25 cellular contexts compared by ENCODE assay signal in genomic region chr13:31895687-31896086, GRCh38.
DNase-seq lines count a peak whose midpoint lies in the region; ATAC-seq and TF ChIP-seq lines count a peak whose summit lies in the region.
"Had no signal": no experiment of that assay in that cellular context is flagged by ENCODE, and none has a peak within 500 bp of the region (broad histone marks: within the 10 kb centered on the region; RNA-seq: fewer than 3 reads in every experiment).

No MANE protein-coding gene starts in this region.

- no peak overlapping the region for H3K27ac ChIP-seq in BLaER1
- no peak overlapping the region for H3K27ac ChIP-seq in CD8-positive, alpha-beta T cell (ENCODE audit: low read depth, low read length)
- H3K27ac ChIP-seq: upper lobe of right lung had no signal

- H3K27ac Mint-ChIP-seq in T-cell (peak overlapping the region; percentile 12 to 41), glutamatergic neuron (ENCODE audit: unreplicated experiment) (peak overlapping the region; percentile 26), osteocyte (ENCODE audit: unreplicated experiment) (peak overlapping the region; percentile 69)
- no peak overlapping the region for H3K27ac Mint-ChIP-seq in CD8-positive, alpha-beta T cell
- H3K27ac Mint-ChIP-seq: activated CD4-positive, alpha-beta memory T cell treated with anti-CD3 and anti-CD28 coated beads, Interleukin-2, amount 10 ng/mL, durations not matched to agents 7 days and 5 days; activated naive CD4-positive, alpha-beta T cell treated with anti-CD3 and anti-CD28 coated beads, Interleukin-2, amount 10 ng/mL, durations not matched to agents 7 days and 5 days; mesothelial cell of epicardium; stimulated activated naive B cell treated with anti-CD40 and anti-IgM and Interleukin-4, amounts not matched to agents 10 μg/mL and 1 μg/mL and 100 μg/mL, for 72 hours; T-helper 2 cell treated with Interferon-gamma antibody and Interleukin-4, amounts not matched to agents 5 μg/mL and 100 μg/mL, for 36 hours had no signal

- peaks cover under 1 to 5% of the 10 kb centered on the region in 2 donors for H3K27me3 Mint-ChIP-seq in T-cell
- H3K27me3 Mint-ChIP-seq in glutamatergic neuron (ENCODE audit: unreplicated experiment): peaks cover 2% of the 10 kb centered on the region
- peaks cover 5% of the 10 kb centered on the region for H3K27me3 Mint-ChIP-seq in osteocyte (ENCODE audit: unreplicated experiment)
- peaks cover 5% of the 10 kb centered on the region for H3K27me3 Mint-ChIP-seq in CD8-positive, alpha-beta T cell (ENCODE audit: low read depth)
- H3K27me3 Mint-ChIP-seq: stimulated activated naive B cell treated with anti-CD40 and anti-IgM and Interleukin-4, amounts not matched to agents 10 μg/mL and 1 μg/mL and 100 μg/mL, for 72 hours had no signal

- intact Hi-C loops in CD8-positive, alpha-beta T cell (cut with DNase I, micrococcal nuclease): no loop called here
- intact Hi-C loops in mucosa of descending colon (cut with DNase I, micrococcal nuclease): no loop called here

- peak overlapping the region; percentile 90 for H3K4me2 ChIP-seq in BLaER1

- H3K9me3 Mint-ChIP-seq in T-cell (no peaks in the 10 kb centered on the region), glutamatergic neuron (ENCODE audit: unreplicated experiment) (peaks cover 5% of the 10 kb centered on the region), osteocyte (ENCODE audit: unreplicated experiment) (peaks cover 3% of the 10 kb centered on the region)
- H3K9me3 Mint-ChIP-seq in CD8-positive, alpha-beta T cell: no peaks in the 10 kb centered on the region
- H3K9me3 Mint-ChIP-seq: activated CD4-positive, alpha-beta memory T cell treated with anti-CD3 and anti-CD28 coated beads, Interleukin-2, amount 10 ng/mL, durations not matched to agents 7 days and 5 days; activated naive CD4-positive, alpha-beta T cell treated with anti-CD3 and anti-CD28 coated beads, Interleukin-2, amount 10 ng/mL, durations not matched to agents 7 days and 5 days; natural killer cell; stimulated activated naive B cell treated with anti-CD40 and anti-IgM and Interleukin-4, amounts not matched to agents 10 μg/mL and 1 μg/mL and 100 μg/mL, for 72 hours; T-helper 2 cell treated with Interferon-gamma antibody and Interleukin-4, amounts not matched to agents 5 μg/mL and 100 μg/mL, for 36 hours had no signal

- CTCF ChIA-PET in T-cell (lab: Charles Lee): interaction anchor here in 1 of 2 donors (0.5 to 2.9 kb wide), 2 partner anchors 14 to 720 kb away, joined by 6 to 8 read pairs; no protein-coding TSS in a partner anchor
- CTCF ChIA-PET in CD8-positive, alpha-beta T cell (lab: Charles Lee): interaction anchor here (0.7 kb wide), 1 partner anchor 14 kb away, joined by 3 read pairs; no protein-coding TSS in a partner anchor

- H3K4me1 ChIP-seq in BLaER1 (peaks cover 73% of the 10 kb centered on the region), mucosa of descending colon (ENCODE audit: low read depth) (no peaks in the 10 kb centered on the region)
- H3K4me1 ChIP-seq in CD8-positive, alpha-beta T cell (ENCODE audit: insufficient read depth, low read length): no peaks in the 10 kb centered on the region

- H3K4me3 Mint-ChIP-seq in T-cell (no peak overlapping the region), glutamatergic neuron (ENCODE audit: unreplicated experiment) (peak overlapping the region; percentile 1), osteocyte (ENCODE audit: unreplicated experiment) (no peak overlapping the region)
- no peak overlapping the region for H3K4me3 Mint-ChIP-seq in CD8-positive, alpha-beta T cell
- H3K4me3 Mint-ChIP-seq: activated CD4-positive, alpha-beta memory T cell treated with anti-CD3 and anti-CD28 coated beads, Interleukin-2, amount 10 ng/mL, durations not matched to agents 7 days and 5 days; activated naive CD4-positive, alpha-beta T cell treated with anti-CD3 and anti-CD28 coated beads, Interleukin-2, amount 10 ng/mL, durations not matched to agents 7 days and 5 days; mesothelial cell of epicardium; natural killer cell; stimulated activated naive B cell treated with anti-CD40 and anti-IgM and Interleukin-4, amounts not matched to agents 10 μg/mL and 1 μg/mL and 100 μg/mL, for 72 hours had no signal

- no peak overlapping the region for H3K9ac ChIP-seq in BLaER1

- H4K20me1 ChIP-seq in BLaER1: no peaks in the 10 kb centered on the region

- H3K9me3 ChIP-seq in BLaER1 (peaks cover 5% of the 10 kb centered on the region; the same call in 1 of the 2 replicates), mucosa of descending colon (no peaks in the 10 kb centered on the region)
- no peaks in the 10 kb centered on the region for H3K9me3 ChIP-seq in CD8-positive, alpha-beta T cell (ENCODE audit: low read length)
- H3K9me3 ChIP-seq: MG63, upper lobe of right lung had no signal

- ATAC-seq in T-cell (replicated peaks in 1 of 4): no peak
- ATAC-seq in CD8-positive, alpha-beta T cell: no peak
- no peak for ATAC-seq in mucosa of descending colon
- ATAC-seq: natural killer cell, upper lobe of right lung had no signal

- H3K36me3 ChIP-seq in BLaER1 (no peaks in the 10 kb centered on the region), mucosa of descending colon (ENCODE audit: low read depth) (no peaks in the 10 kb centered on the region)
- H3K36me3 ChIP-seq in CD8-positive, alpha-beta T cell (ENCODE audit: insufficient read depth, low read length): no peaks in the 10 kb centered on the region
- H3K36me3 ChIP-seq: MG63, upper lobe of right lung had no signal

- H3K4me1 Mint-ChIP-seq in T-cell (peaks cover 0 to 33% (median 14%) of the 10 kb centered on the region in 3 donors), glutamatergic neuron (ENCODE audit: low read depth, unreplicated experiment) (peaks cover 25% of the 10 kb centered on the region), osteocyte (ENCODE audit: unreplicated experiment) (peaks cover 33% of the 10 kb centered on the region)
- no peaks in the 10 kb centered on the region for H3K4me1 Mint-ChIP-seq in CD8-positive, alpha-beta T cell (ENCODE audit: low read depth)

- H3K27me3 ChIP-seq in BLaER1: no peaks in the 10 kb centered on the region
- H3K27me3 ChIP-seq in CD8-positive, alpha-beta T cell (ENCODE audit: insufficient read depth, low read length): no peaks in the 10 kb centered on the region
- H3K27me3 ChIP-seq: MG63, upper lobe of right lung had no signal

- POLR2A ChIA-PET in T-cell (lab: Charles Lee): no interaction called here
- POLR2A ChIA-PET in CD8-positive, alpha-beta T cell (lab: Charles Lee): no interaction called here

- H3K36me3 Mint-ChIP-seq in T-cell: no peaks in the 10 kb centered on the region
- H3K36me3 Mint-ChIP-seq in glutamatergic neuron (ENCODE audit: unreplicated experiment): peaks cover 6% of the 10 kb centered on the region
- H3K36me3 Mint-ChIP-seq in osteocyte (ENCODE audit: unreplicated experiment): no peaks in the 10 kb centered on the region
- no peaks in the 10 kb centered on the region for H3K36me3 Mint-ChIP-seq in CD8-positive, alpha-beta T cell
- H3K36me3 Mint-ChIP-seq: activated naive CD4-positive, alpha-beta T cell treated with anti-CD3 and anti-CD28 coated beads, Interleukin-2, amount 10 ng/mL, durations not matched to agents 7 days and 5 days; mesothelial cell of epicardium; natural killer cell; stimulated activated naive B cell treated with anti-CD40 and anti-IgM and Interleukin-4, amounts not matched to agents 10 μg/mL and 1 μg/mL and 100 μg/mL, for 72 hours had no signal

- no peak overlapping the region for H3K4me3 ChIP-seq in BLaER1
- H3K4me3 ChIP-seq in CD8-positive, alpha-beta T cell (ENCODE audit: low read depth, low read length): no peak overlapping the region
- H3K4me3 ChIP-seq in mucosa of descending colon: no peak overlapping the region
- H3K4me3 ChIP-seq: GM12878, MG63, upper lobe of right lung had no signal

- DNase-seq in T-cell (no peak), glutamatergic neuron (no peak), osteocyte (ENCODE audit: extremely low spot score, unreplicated experiment) (no peak), mucosa of gallbladder (ENCODE audit: low spot score) (no peak), A172 (ENCODE audit: low spot score) (no peak), mucosa of descending colon (no peak)
- no peak for DNase-seq in CD8-positive, alpha-beta T cell
- DNase-seq: activated CD4-positive, alpha-beta memory T cell treated with anti-CD3 and anti-CD28 coated beads, Interleukin-2, amount 10 ng/mL, durations not matched to agents 7 days and 5 days; activated CD4-positive, CD25-positive, alpha-beta regulatory T cell treated with anti-CD3 and anti-CD28 coated beads, Interleukin-2, amount 50 U/mL, for 72 hours; activated CD8-positive, alpha-beta memory T cell treated with anti-CD3 and anti-CD28 coated beads, Interleukin-2, amount 50 U/mL, for 4 hours; activated naive CD4-positive, alpha-beta T cell treated with anti-CD3 and anti-CD28 coated beads, Interleukin-2, amount 10 ng/mL, durations not matched to agents 7 days and 5 days; AML-193; DMS 273 treated with DMSO at 0.1 percent for 48 hours; MG63; natural killer cell; NCI-H1105 treated with DMSO at 0.1 percent for 48 hours; NCI-H187 treated with DMSO at 0.1 percent for 48 hours; NK-92 treated with Interleukin-12 subunit alpha and Interleukin-12 subunit beta, amount 100 ng/mL, for 24 hours; small intestine; stimulated activated naive B cell treated with anti-CD40 and anti-IgM and Interleukin-4, amounts not matched to agents 10 μg/mL and 1 μg/mL and 100 μg/mL, for 72 hours; upper lobe of right lung had no signal

- TF ChIP-seq CTCF in glutamatergic neuron (IDR thresholded peaks at IDR 0.05; ENCODE audit: partially characterized antibody, unreplicated experiment) (no peak), osteocyte (IDR thresholded peaks at IDR 0.05) (no peak), mucosa of descending colon (IDR thresholded peaks at IDR 0.05) (no peak)
- TF ChIP-seq CTCF in CD8-positive, alpha-beta T cell (IDR thresholded peaks at IDR 0.05): no peak
